In genomic region chr10:76150139-76150885, GRCh38 we compare ENCODE assay signal across 16 cellular contexts.
DNase-seq lines count a peak whose midpoint lies in the region; ATAC-seq, FAIRE-seq and TF ChIP-seq lines count a peak whose summit lies in the region.
"Had no signal": no experiment of that assay in that cellular context is flagged by ENCODE, and none has a peak within 500 bp of the region (broad histone marks: within the 10 kb centered on the region; RNA-seq: fewer than 3 reads in every experiment).

No MANE protein-coding gene starts in this region.

- peak overlapping the region; percentile 95 for H2BK12ac ChIP-seq in H1 (ENCODE audit: low read depth, low read length)
- H2BK12ac ChIP-seq in mesenchymal stem cell (ENCODE audit: low read length in 2 of 2): peak overlapping the region; percentile 35 to 75

- H4K20me1 ChIP-seq in H1 (replicated peaks in 1 of 2; ENCODE audit: control insufficient read depth in 1 of 2, insufficient read depth in 2 of 2, low read length in 2 of 2): no peaks in the 10 kb centered on the region

- H3K23me2 ChIP-seq in H1 (ENCODE audit: low read depth, low read length): no peaks in the 10 kb centered on the region

- H3K4ac ChIP-seq in H1 (replicated peaks; ENCODE audit: insufficient read length, low read depth, low read length) (peak overlapping the region; percentile 58), mesenchymal stem cell (ENCODE audit: low read depth in 1 of 2, low read length in 2 of 2) (peak overlapping the region; percentile 36 to 69)

- DNase-seq in NCI-H1417 (lab: John Stamatoyannopoulos, UW) (peak in 2 of 3 experiments; percentile 37 to 53), NCI-H1417 treated with DMSO at 0.1 percent for 48 hours (lab: John Stamatoyannopoulos, UW) (no peak), H1 (ENCODE audit: low read depth in 1 of 2, low spot score in 2 of 2) (no peak), mesenchymal stem cell (peak; percentile 81), upper lobe of left lung (peak in 1 of 2 donors; percentile 30), NCI-H82 (lab: John Stamatoyannopoulos, UW) (no peak)
- no peak for DNase-seq in activated naive CD4-positive, alpha-beta T cell (lab: John Stamatoyannopoulos, UW)
- DNase-seq: activated CD8-positive, alpha-beta T cell treated with anti-CD3 and anti-CD28 coated beads, Interleukin-2, amount 10 ng/mL, durations not matched to agents 7 days and 5 days; mucosa of descending colon; NCI-H187 treated with DMSO at 0.1 percent for 48 hours had no signal

- POLR2A ChIA-PET in H1 (lab: Charles Lee; ENCODE audit: partially characterized antibody): interaction anchor here (0.8 to 1.2 kb wide), 2 partner anchors 9 to 13 kb away, joined by 4 to 5 read pairs; no protein-coding TSS in a partner anchor

- peak overlapping the region; percentile 27 for H3K56ac ChIP-seq in H1 (replicated peaks; ENCODE audit: insufficient read length, low read depth, low read length)

- peak; percentile 58 to 93 for ATAC-seq in upper lobe of left lung (ENCODE audit: low FRiP score in 2 of 2)
- no peak for ATAC-seq in HG03108 (IDR thresholded peaks at IDR 0.05; ENCODE audit: unreplicated experiment)
- ATAC-seq: activated CD8-positive, alpha-beta T cell treated with anti-CD3 and anti-CD28 coated beads, Interleukin-2, amount 10 ng/mL, durations not matched to agents 7 days and 5 days; mucosa of descending colon had no signal

- H4K8ac ChIP-seq in H1 (ENCODE audit: extremely low read depth, insufficient read depth, low read length) (peak overlapping the region; percentile 69), mesenchymal stem cell (ENCODE audit: low read length) (peak overlapping the region; percentile 82)

- peak overlapping the region; percentile 89; the same call in 1 of the 2 replicates for H2AK5ac ChIP-seq in H1 (ENCODE audit: low read depth, low read length)
- no peak overlapping the region for H2AK5ac ChIP-seq in mesenchymal stem cell (ENCODE audit: low read length, severe bottlenecking)

- H2BK5ac ChIP-seq in H1 (ENCODE audit: low read depth, low read length) (peak overlapping the region; percentile 91), mesenchymal stem cell (ENCODE audit: low read depth, low read length, poor library complexity, severe bottlenecking) (no peak overlapping the region)

- H3K4me1 ChIP-seq in H1 (replicated peaks in 1 of 4; ENCODE audit: control insufficient read depth in 3 of 4, insufficient read depth in 4 of 4, low read length in 3 of 4) (peaks cover 11 to 14% (median 11%) of the 10 kb centered on the region in 4 experiments), mesenchymal stem cell (ENCODE audit: control insufficient read depth, insufficient read depth, low read depth, low read length) (peaks cover 6% of the 10 kb centered on the region), upper lobe of left lung (peaks cover 4 to 18% (median 17%) of the 10 kb centered on the region in 4 donors)
- H3K4me1 ChIP-seq: HAP-1, SJSA1 had no signal

- peak in 1 of 2 experiments; percentile 33; a peak in 1 of 3 replicates for TF ChIP-seq POLR2A in H1 (IDR thresholded peaks at IDR 0.05; ENCODE audit: control extremely low read depth in 1 of 2, low read depth in 2 of 2, low read length in 2 of 2)
- no peak for TF ChIP-seq POLR2A in upper lobe of left lung (IDR thresholded peaks at IDR 0.05)

- CTCF ChIA-PET in H1 (lab: Charles Lee; ENCODE audit: partially characterized antibody): interaction anchor here (0.9 to 2.2 kb wide), 3 partner anchors 44 to 153 kb away, joined by 3 to 6 read pairs (median 3); no protein-coding TSS in a partner anchor

- H3K27me3 ChIP-seq in H1 (replicated peaks in 1 of 4; ENCODE audit: control insufficient read depth in 3 of 4, extremely low read depth in 1 of 4, insufficient read depth in 3 of 4, low read length in 3 of 4) (no peaks in the 10 kb centered on the region), mesenchymal stem cell (ENCODE audit: control insufficient read depth in 1 of 2, insufficient read depth in 1 of 2, low read length in 2 of 2) (no peaks in the 10 kb centered on the region), upper lobe of left lung (no peaks in the 10 kb centered on the region)
- H3K27me3 ChIP-seq: SJSA1 had no signal

- H3K14ac ChIP-seq in H1 (ENCODE audit: insufficient read length) (no peak overlapping the region), mesenchymal stem cell (ENCODE audit: low read length in 2 of 2) (no peak overlapping the region)

- H4K5ac ChIP-seq in H1 (ENCODE audit: insufficient read length, low read depth, low read length): peak overlapping the region; percentile 53

- H3K79me1 ChIP-seq in H1 (ENCODE audit: low read depth, low read length) (no peaks in the 10 kb centered on the region), mesenchymal stem cell (replicated peaks; ENCODE audit: low read length, poor library complexity, severe bottlenecking) (no peaks in the 10 kb centered on the region)

- peak overlapping the region in 3 of 4 experiments; percentile 21 to 43 (median 31); a peak in 5 of 7 replicates for H3K9ac ChIP-seq in H1 (replicated peaks in 1 of 4; ENCODE audit: extremely low read depth in 1 of 4, low read depth in 3 of 4, low read length in 3 of 4)
- no peak overlapping the region for H3K9ac ChIP-seq in mesenchymal stem cell (ENCODE audit: low read length)

- H3K4me3 ChIP-seq in H1 (ENCODE audit: extremely low read depth in 1 of 4, insufficient read depth in 2 of 4, low read depth in 3 of 4, low read length in 4 of 4) (peak overlapping the region in 1 of 4 experiments; percentile 17; a peak in 1 of 8 replicates), mesenchymal stem cell (ENCODE audit: insufficient read depth in 1 of 2, low read depth in 1 of 2, low read length in 2 of 2) (no peak overlapping the region), upper lobe of left lung (no peak overlapping the region)
- H3K4me3 ChIP-seq: HAP-1, mucosa of descending colon, SJSA1 had no signal

- H2BK120ac ChIP-seq in H1 (replicated peaks; ENCODE audit: low read depth, low read length) (peak overlapping the region; percentile 51), mesenchymal stem cell (ENCODE audit: low read depth, low read length) (peak overlapping the region; percentile 74)

- H4K91ac ChIP-seq in H1 (replicated peaks; ENCODE audit: insufficient read length, low read length) (peak overlapping the region; percentile 81), mesenchymal stem cell (ENCODE audit: low read length) (peak overlapping the region; percentile 54)

- peak overlapping the region; percentile 97 for H2BK20ac ChIP-seq in H1 (ENCODE audit: low read length)

- peak overlapping the region; percentile 71 for H2AFZ ChIP-seq in H1 (ENCODE audit: low read length)
- H2AFZ ChIP-seq in mesenchymal stem cell (ENCODE audit: low read depth, low read length): peak overlapping the region; percentile 55

- no peaks in the 10 kb centered on the region for H3K79me2 ChIP-seq in H1 (ENCODE audit: control insufficient read depth in 1 of 2, insufficient read depth in 2 of 2, low read length in 2 of 2)

- H3K4me2 ChIP-seq in H1 (ENCODE audit: insufficient read depth in 1 of 2, low read depth in 2 of 2, low read length in 2 of 2) (peak overlapping the region; percentile 25 to 54; a peak in 3 of 4 replicates), mesenchymal stem cell (ENCODE audit: low read length, poor library complexity, severe bottlenecking) (no peak overlapping the region)

- peaks cover 0 to 3% (median 0%) of the 10 kb centered on the region in 4 experiments; a peak in 1 of 8 replicates for H3K36me3 ChIP-seq in H1 (ENCODE audit: control insufficient read depth in 2 of 4, insufficient read depth in 4 of 4, low read length in 3 of 4)
- no peaks in the 10 kb centered on the region for H3K36me3 ChIP-seq in mesenchymal stem cell (ENCODE audit: control insufficient read depth in 1 of 2, insufficient read depth in 2 of 2, low read depth in 1 of 2, low read length in 2 of 2)
- no peaks in the 10 kb centered on the region for H3K36me3 ChIP-seq in upper lobe of left lung
- H3K36me3 ChIP-seq: HAP-1, SJSA1 had no signal

- no peak for TF ChIP-seq CTCF in H1 (IDR thresholded peaks at IDR 0.05; ENCODE audit: control extremely low read depth in 1 of 3, insufficient read depth in 1 of 3, low read depth in 1 of 3, low read length in 3 of 3)
- TF ChIP-seq CTCF in upper lobe of left lung (IDR thresholded peaks at IDR 0.05): no peak

- H3K23ac ChIP-seq in H1 (ENCODE audit: insufficient read length) (no peak overlapping the region), mesenchymal stem cell (ENCODE audit: low read length in 2 of 2) (no peak overlapping the region)

- WGBS in H1 (ENCODE audit: extremely low coverage in 1 of 2, insufficient coverage in 1 of 2, insufficient read length in 1 of 2, insufficient replicate concordance in 2 of 2, low coverage in 1 of 2, low lambda C conversion rate in 2 of 2, missing lambda C conversion rate in 1 of 2), 2 experiments: 82% methylated on average over 18 of the region's 18 CpGs; no CpG with 5 or more reads in 1 of the 2 experiments
- 30% methylated on average over 17 of the region's 18 CpGs for WGBS in mesenchymal stem cell
- WGBS in upper lobe of left lung, 2 donors: 46 to 53% methylated on average over 16 to 18 of the region's 18 CpGs

- peak; percentile 55 for FAIRE-seq in H1 (lab: Jason Lieb, UNC)
- FAIRE-seq: G401.6 had no signal

- TF ChIP-seq EP300 in H1 (IDR thresholded peaks at IDR 0.05; ENCODE audit: borderline replicate concordance in 1 of 2, low read depth in 2 of 2, low read length in 2 of 2): no peak
- TF ChIP-seq EP300 in upper lobe of left lung (IDR thresholded peaks at IDR 0.05): no peak

- H3K27ac ChIP-seq in H1 (ENCODE audit: low read depth, low read length) (peak overlapping the region; percentile 82; the same call in 1 of the 2 replicates), mesenchymal stem cell (ENCODE audit: low read length, poor library complexity, severe bottlenecking) (no peak overlapping the region), upper lobe of left lung (peak overlapping the region; percentile 34 to 77 (median 55))
- H3K27ac ChIP-seq: 22Rv1, HL-60, SJSA1 had no signal

- H3K9me3 ChIP-seq in H1 (ENCODE audit: insufficient read depth in 2 of 2, low read depth in 1 of 2, low read length in 1 of 2): peaks cover 18 to 21% of the 10 kb centered on the region in 2 experiments
- no peaks in the 10 kb centered on the region for H3K9me3 ChIP-seq in mesenchymal stem cell (ENCODE audit: control insufficient read depth, low read length)
- H3K9me3 ChIP-seq in upper lobe of left lung: no peaks in the 10 kb centered on the region
- H3K9me3 ChIP-seq: HAP-1, mucosa of descending colon, SJSA1 had no signal

- H3K18ac ChIP-seq in H1 (ENCODE audit: extremely low read depth, low read length): peak overlapping the region; percentile 82
- peak overlapping the region; percentile 73 to 89 for H3K18ac ChIP-seq in mesenchymal stem cell (ENCODE audit: low read depth in 1 of 2, low read length in 2 of 2)

- no peak for TF ChIP-seq RAD21 in H1 (IDR thresholded peaks at IDR 0.05 in 1 of 2, conservative IDR thresholded peaks at IDR 0.05 in 1 of 2; ENCODE audit: low read depth in 2 of 2, low read length in 2 of 2)

- H2BK15ac ChIP-seq in H1 (ENCODE audit: low read length): no peak overlapping the region
- no peak overlapping the region for H2BK15ac ChIP-seq in mesenchymal stem cell (ENCODE audit: low read depth, poor library complexity, severe bottlenecking)

Comparison
In these comparisons a context has a peak if more than half of its experiments do, and no peak if none do; other contexts are left out.
1. DNase-seq: peak in NCI-H1417 (2 of 3) and mesenchymal stem cell (single experiment); none in NCI-H1417 treated with DMSO at 0.1 percent for 48 hours (single experiment), H1 (0 of 2), activated naive CD4-positive, alpha-beta T cell (0 of 4) and NCI-H82 (single experiment).